In the genomic region with DNA sequence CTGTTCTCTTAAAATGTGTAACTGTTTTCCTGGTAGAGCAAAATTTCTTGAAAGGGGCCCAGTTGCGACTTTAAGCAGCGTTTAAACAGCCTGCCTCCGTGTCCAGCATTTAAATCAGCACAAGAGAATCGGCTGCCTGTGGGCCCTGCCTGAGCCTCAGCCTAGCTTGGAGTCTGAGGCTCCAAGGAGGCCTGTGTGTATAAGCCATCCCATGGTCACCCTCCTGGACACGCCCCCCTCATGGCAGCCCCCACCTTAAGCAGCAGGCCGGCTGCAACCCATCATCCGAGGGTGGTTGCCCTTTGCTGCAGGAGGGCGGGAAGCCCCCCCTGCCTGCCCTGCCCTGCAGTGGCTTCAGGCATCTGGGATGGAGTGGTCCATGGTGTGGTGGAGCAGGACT, we compare ENCODE assay signal across 24 cellular contexts.
"Had no signal": no experiment of that assay in that cellular context is flagged by ENCODE, and none has a peak within 500 bp of the region (broad histone marks: within the 10 kb centered on the region; RNA-seq: fewer than 3 reads in every experiment).

No MANE protein-coding gene starts in this region.

- H3K27ac ChIP-seq: adrenal gland, breast epithelium, coronary artery, skin epidermis, thoracic aorta, vagina had no signal

- DNase-seq: activated CD4-positive, alpha-beta T cell treated with anti-CD3 and anti-CD28 coated beads for 36 hours; activated CD4-positive, alpha-beta T cell treated with anti-CD3 and anti-CD28 coated beads, Interleukin-2, amount 50 U/mL, for 4 hours; activated CD8-positive, alpha-beta memory T cell treated with anti-CD3 and anti-CD28 coated beads, Interleukin-2, amount 50 U/mL, for 48 hours; activated naive CD4-positive, alpha-beta T cell; activated T-cell treated with anti-CD3 and anti-CD28 coated beads, Interleukin-2, amount 50 U/mL, for 4 hours; adrenal gland; kidney; nephron progenitor cell; right cardiac atrium; stimulated activated CD4-positive, alpha-beta T cell treated with anti-CD3 and anti-CD28 coated beads, Interleukin-2, amount 100 ng/mL, for 24 hours; stimulated activated naive CD8-positive, alpha-beta T cell treated with anti-CD3 and anti-CD28 coated beads, Interleukin-15, amount 100 ng/mL, for 72 hours; T-helper 9 cell had no signal

- H3K4me1 Mint-ChIP-seq: stimulated activated effector memory CD8-positive, alpha-beta T cell treated with anti-CD3 and anti-CD28 coated beads, Interleukin-12 subunit alpha, Interleukin-12 subunit beta, amount 100 ng/mL, for 72 hours had no signal

- H3K9me3 ChIP-seq: adrenal gland, breast epithelium, thoracic aorta, vagina had no signal

- H3K27me3 Mint-ChIP-seq: activated CD4-positive, alpha-beta T cell treated with anti-CD3 and anti-CD28 coated beads for 36 hours; activated naive CD8-positive, alpha-beta T cell; stimulated activated naive CD8-positive, alpha-beta T cell treated with anti-CD3 and anti-CD28 coated beads, Interleukin-15, amount 100 ng/mL, for 72 hours had no signal

- H3K4me3 ChIP-seq: adrenal gland, breast epithelium, coronary artery, lung, skin epidermis, thoracic aorta, vagina had no signal

- H3K4me3 Mint-ChIP-seq: activated CD4-positive, alpha-beta T cell treated with anti-CD3 and anti-CD28 coated beads for 36 hours; activated naive CD8-positive, alpha-beta T cell; activated T-cell treated with anti-CD3 and anti-CD28 coated beads, Interleukin-2, amount 50 U/mL, for 4 hours; nephron progenitor cell; stimulated activated effector memory CD8-positive, alpha-beta T cell treated with anti-CD3 and anti-CD28 coated beads, Interleukin-12 subunit alpha, Interleukin-12 subunit beta, amount 100 ng/mL, for 72 hours; stimulated activated naive CD8-positive, alpha-beta T cell treated with anti-CD3 and anti-CD28 coated beads, Interleukin-15, amount 100 ng/mL, for 72 hours; type B pancreatic cell had no signal

- H3K36me3 ChIP-seq: adrenal gland, breast epithelium, vagina had no signal

- H3K9me3 Mint-ChIP-seq: activated T-cell treated with anti-CD3 and anti-CD28 coated beads, Interleukin-2, amount 50 U/mL, for 4 hours; activated T-helper 2 cell treated with anti-CD3 and anti-CD28 coated beads, Interferon-gamma antibody, Interleukin-2, Interleukin-4, amounts not matched to agents 10 μg/mL and 5 μg/mL and 100 μg/mL, durations not matched to agents 14 hours and 24 hours and 36 hours; nephron progenitor cell; stimulated activated effector memory CD8-positive, alpha-beta T cell treated with anti-CD3 and anti-CD28 coated beads, Interleukin-12 subunit alpha, Interleukin-12 subunit beta, amount 100 ng/mL, for 72 hours; stimulated activated naive CD8-positive, alpha-beta T cell treated with anti-CD3 and anti-CD28 coated beads, Interleukin-15, amount 100 ng/mL, for 72 hours; type B pancreatic cell had no signal

- H3K27me3 ChIP-seq: adrenal gland, breast epithelium, vagina had no signal

- H3K27ac Mint-ChIP-seq: activated CD4-positive, alpha-beta T cell treated with anti-CD3 and anti-CD28 coated beads for 36 hours; activated naive CD8-positive, alpha-beta T cell; activated T-helper 2 cell treated with anti-CD3 and anti-CD28 coated beads, Interferon-gamma antibody, Interleukin-2, Interleukin-4, amounts not matched to agents 10 μg/mL and 5 μg/mL and 100 μg/mL, durations not matched to agents 14 hours and 24 hours and 36 hours; nephron progenitor cell; stimulated activated effector memory CD8-positive, alpha-beta T cell treated with anti-CD3 and anti-CD28 coated beads, Interleukin-12 subunit alpha, Interleukin-12 subunit beta, amount 100 ng/mL, for 72 hours; type B pancreatic cell had no signal

- H3K36me3 Mint-ChIP-seq: activated naive CD8-positive, alpha-beta T cell; type B pancreatic cell had no signal

- FAIRE-seq: astrocyte, endometrium, kidney had no signal
